22 cellular contexts compared by ENCODE assay signal in the genomic region with DNA sequence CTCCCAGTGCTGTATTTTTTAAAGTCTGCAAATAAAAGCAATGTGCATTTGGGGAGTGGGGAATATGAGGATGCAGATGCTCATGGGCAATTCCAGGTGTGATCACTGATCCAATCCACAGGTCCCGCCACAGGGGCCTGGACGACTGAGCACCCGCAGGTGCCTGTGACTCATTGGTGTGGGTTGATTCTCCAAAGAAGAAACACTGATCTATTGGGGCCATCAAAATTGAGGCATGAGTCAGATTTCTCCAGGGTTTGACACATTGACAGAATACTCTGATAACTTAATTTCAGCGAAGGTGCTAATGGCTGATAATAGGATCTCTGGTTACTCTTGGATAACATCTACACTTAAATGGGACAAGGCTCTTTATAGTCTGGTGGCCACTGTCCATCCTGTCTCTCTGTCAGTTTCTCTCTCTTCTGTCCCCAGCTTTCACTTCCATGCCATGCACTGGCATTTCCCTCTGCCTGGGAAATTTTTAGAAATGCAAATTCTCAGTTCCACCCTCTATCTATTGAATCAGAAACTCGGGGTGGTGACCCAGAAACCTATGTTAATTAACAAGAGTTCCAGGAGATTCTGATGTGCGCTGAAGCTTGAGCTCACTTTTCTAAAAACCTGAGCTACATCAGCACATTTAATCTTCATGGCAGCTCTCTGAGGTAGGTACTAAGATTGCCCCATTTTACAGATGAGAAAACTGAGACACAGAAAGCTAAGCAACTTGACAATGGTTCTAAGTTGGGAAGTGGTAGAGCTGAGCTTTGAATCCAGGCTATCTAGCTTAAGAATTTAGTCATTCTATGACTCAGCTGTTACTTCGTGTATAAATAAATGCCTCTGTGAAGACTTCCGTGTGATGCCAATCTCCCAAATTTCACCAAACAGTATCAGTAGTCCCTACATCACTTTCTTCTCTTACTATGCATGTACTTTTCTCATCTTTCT. TPM values are rescaled to one million over a fixed set of nuclear protein-coding genes. Genes with fewer than 3 reads are reported as not detected.
DNase-seq lines count a peak whose midpoint lies in the region; ATAC-seq and TF ChIP-seq lines count a peak whose summit lies in the region.
"Had no signal": no experiment of that assay in that cellular context is flagged by ENCODE, and none has a peak within 500 bp of the region (broad histone marks: within the 10 kb centered on the region; RNA-seq: fewer than 3 reads in every experiment).

No MANE protein-coding gene starts in this region.

- H3K4me2 ChIP-seq in mesendoderm (ENCODE audit: low read length) (no peak overlapping the region), neural progenitor cell (no peak overlapping the region), osteoblast (ENCODE audit: insufficient read depth, low read length) (no peak overlapping the region)
- H3K4me2 ChIP-seq: A549 had no signal

- H3K36me3 ChIP-seq in left ventricle myocardium inferior (no peaks in the 10 kb centered on the region), mesendoderm (ENCODE audit: control insufficient read depth, insufficient read depth, low read length) (no peaks in the 10 kb centered on the region), aorta (ENCODE audit: control insufficient read depth in 1 of 2, insufficient read depth in 2 of 2, low read length in 1 of 2) (no peaks in the 10 kb centered on the region), neural progenitor cell (no peaks in the 10 kb centered on the region), osteoblast (ENCODE audit: insufficient read depth, low read length) (no peaks in the 10 kb centered on the region)
- H3K36me3 ChIP-seq: lower lobe of right lung, upper lobe of right lung, WERI-Rb-1 had no signal

- no peak overlapping the region for H3K4ac ChIP-seq in mesendoderm (ENCODE audit: low read depth, low read length)

- H4K8ac ChIP-seq in mesendoderm (ENCODE audit: low read depth, low read length) = no peak overlapping the region

- no peak overlapping the region for H3K9ac ChIP-seq in mesendoderm (ENCODE audit: low read length)
- H3K9ac ChIP-seq in neural progenitor cell = no peak overlapping the region

- H3K4me3 Mint-ChIP-seq in neural progenitor cell = no peak overlapping the region
- H3K4me3 Mint-ChIP-seq: activated CD8-positive, alpha-beta T cell treated with anti-CD3 and anti-CD28 coated beads for 36 hours; activated naive CD8-positive, alpha-beta T cell treated with anti-CD3 and anti-CD28 coated beads, Interleukin-2, amount 50 U/mL, for 24 hours; CD4-positive, CD25-positive, alpha-beta regulatory T cell; naive thymus-derived CD4-positive, alpha-beta T cell had no signal

- intact Hi-C loops in left ventricle myocardium inferior (cut with micrococcal nuclease) (no loop called here), right cardiac atrium (cut with DNase I) (no loop called here), aorta (cut with DNase I) (no loop called here)

- H3K4me1 ChIP-seq in left ventricle myocardium inferior = peaks cover 39% of the 10 kb centered on the region
- H3K4me1 ChIP-seq in right cardiac atrium (ENCODE audit: control insufficient read depth, insufficient read depth, low read length) = peaks cover 3% of the 10 kb centered on the region
- H3K4me1 ChIP-seq in mesendoderm (ENCODE audit: control insufficient read depth, low read depth, low read length) = no peaks in the 10 kb centered on the region
- H3K4me1 ChIP-seq in aorta (ENCODE audit: control insufficient read depth in 1 of 2, insufficient read depth in 2 of 2, low read length in 2 of 2) = peaks cover 3 to 5% of the 10 kb centered on the region in 2 donors
- H3K4me1 ChIP-seq in neural progenitor cell = no peaks in the 10 kb centered on the region
- H3K4me1 ChIP-seq in osteoblast (ENCODE audit: insufficient read depth, low read length) = peaks cover 9% of the 10 kb centered on the region
- H3K4me1 ChIP-seq: A549, lower lobe of right lung, upper lobe of right lung had no signal

- 83% methylated on average over 8 of the region's 8 CpGs for WGBS in right cardiac atrium
- WGBS in mesendoderm (ENCODE audit: extremely low coverage, insufficient coverage, low lambda C conversion rate) = no CpG with 5 or more reads among the region's 8 CpGs
- WGBS in aorta, 2 donors = 66 to 67% methylated on average over 8 of the region's 8 CpGs

- H2AK5ac ChIP-seq in mesendoderm (ENCODE audit: low read length) = no peak overlapping the region

- TF ChIP-seq CTCF in left ventricle myocardium inferior (IDR thresholded peaks at IDR 0.05; ENCODE audit: borderline replicate concordance) (no peak), neural progenitor cell (IDR thresholded peaks at IDR 0.05) (no peak), osteoblast (IDR thresholded peaks at IDR 0.05; ENCODE audit: extremely low read depth, low read depth, low read length) (no peak)

- no peaks in the 10 kb centered on the region for H3F3A ChIP-seq in neural progenitor cell (ENCODE audit: low read depth)

- no peaks in the 10 kb centered on the region for H3K79me2 ChIP-seq in mesendoderm (ENCODE audit: control insufficient read depth, insufficient read depth, low read length)
- H3K79me2 ChIP-seq in neural progenitor cell (ENCODE audit: low read depth) = no peaks in the 10 kb centered on the region
- H3K79me2 ChIP-seq in osteoblast (ENCODE audit: insufficient read depth, low read length) = no peaks in the 10 kb centered on the region

- no peaks in the 10 kb centered on the region for H3K4me1 Mint-ChIP-seq in neural progenitor cell
- H3K4me1 Mint-ChIP-seq: CD4-positive, CD25-positive, alpha-beta regulatory T cell; naive thymus-derived CD4-positive, alpha-beta T cell had no signal

- no peak for ATAC-seq in right cardiac atrium
- peak; percentile 58 for ATAC-seq in aorta (ENCODE audit: low FRiP score)
- ATAC-seq: A549; activated CD8-positive, alpha-beta T cell treated with anti-CD3 and anti-CD28 coated beads for 36 hours; activated naive CD8-positive, alpha-beta T cell treated with anti-CD3 and anti-CD28 coated beads, Interleukin-2, amount 50 U/mL, for 24 hours; lower lobe of right lung; naive thymus-derived CD4-positive, alpha-beta T cell; upper lobe of right lung had no signal

- H3K23ac ChIP-seq in mesendoderm (ENCODE audit: low read length) = no peak overlapping the region

- H3K27ac ChIP-seq in left ventricle myocardium inferior (replicated peaks) (peak overlapping the region; percentile 90), right cardiac atrium (ENCODE audit: low read length) (no peak overlapping the region), caudate nucleus (ENCODE audit: low read depth, low read length) (peak overlapping the region; percentile 44), mesendoderm (ENCODE audit: low read depth, low read length) (no peak overlapping the region), aorta (ENCODE audit: low read depth in 1 of 2, low read length in 2 of 2) (peak overlapping the region; percentile 81 to 94), neural progenitor cell (no peak overlapping the region), osteoblast (ENCODE audit: low read depth, low read length) (no peak overlapping the region)
- H3K27ac ChIP-seq: A549, upper lobe of right lung, WERI-Rb-1 had no signal

- no peak overlapping the region for H3K27ac Mint-ChIP-seq in neural progenitor cell
- H3K27ac Mint-ChIP-seq: activated CD8-positive, alpha-beta T cell treated with anti-CD3 and anti-CD28 coated beads for 36 hours; activated naive CD8-positive, alpha-beta T cell treated with anti-CD3 and anti-CD28 coated beads, Interleukin-2, amount 50 U/mL, for 24 hours; CD4-positive, CD25-positive, alpha-beta regulatory T cell; naive thymus-derived CD4-positive, alpha-beta T cell had no signal

- no peaks in the 10 kb centered on the region for H3K36me3 Mint-ChIP-seq in neural progenitor cell
- H3K36me3 Mint-ChIP-seq: CD4-positive, CD25-positive, alpha-beta regulatory T cell had no signal

- H3K9me3 Mint-ChIP-seq in neural progenitor cell = no peaks in the 10 kb centered on the region
- H3K9me3 Mint-ChIP-seq: activated CD8-positive, alpha-beta T cell treated with anti-CD3 and anti-CD28 coated beads for 36 hours; activated naive CD8-positive, alpha-beta T cell treated with anti-CD3 and anti-CD28 coated beads, Interleukin-2, amount 50 U/mL, for 24 hours had no signal

- no peak overlapping the region for H3K18ac ChIP-seq in mesendoderm (ENCODE audit: low read length)

- no peaks in the 10 kb centered on the region for H3K79me1 ChIP-seq in mesendoderm (ENCODE audit: low read length)

- H4K5ac ChIP-seq in mesendoderm (ENCODE audit: low read length) = no peak overlapping the region

- no peak overlapping the region for H2BK15ac ChIP-seq in mesendoderm (replicated peaks; ENCODE audit: low read depth)

- H4K20me1 ChIP-seq in neural progenitor cell (ENCODE audit: low read depth) (no peaks in the 10 kb centered on the region), osteoblast (ENCODE audit: insufficient read depth, low read length) (no peaks in the 10 kb centered on the region)

- H3K27me3 ChIP-seq in left ventricle myocardium inferior (ENCODE audit: low read depth) = no peaks in the 10 kb centered on the region
- no peaks in the 10 kb centered on the region for H3K27me3 ChIP-seq in right cardiac atrium (ENCODE audit: control insufficient read depth, insufficient read depth)
- H3K27me3 ChIP-seq in mesendoderm (ENCODE audit: insufficient read depth, low read length, poor library complexity) = no peaks in the 10 kb centered on the region
- no peaks in the 10 kb centered on the region for H3K27me3 ChIP-seq in aorta (ENCODE audit: control insufficient read depth in 1 of 2, insufficient read depth in 2 of 2, low read length in 1 of 2)
- no peaks in the 10 kb centered on the region for H3K27me3 ChIP-seq in neural progenitor cell
- peaks cover 15% of the 10 kb centered on the region for H3K27me3 ChIP-seq in osteoblast (ENCODE audit: insufficient read depth, low read length)
- H3K27me3 ChIP-seq: upper lobe of right lung had no signal

- H3K9me3 ChIP-seq in left ventricle myocardium inferior (replicated peaks) (no peaks in the 10 kb centered on the region), right cardiac atrium (ENCODE audit: control insufficient read depth, low read length) (no peaks in the 10 kb centered on the region), aorta (ENCODE audit: control insufficient read depth, low read length) (no peaks in the 10 kb centered on the region), neural progenitor cell (ENCODE audit: low read depth) (no peaks in the 10 kb centered on the region), osteoblast (ENCODE audit: low read depth, low read length) (no peaks in the 10 kb centered on the region)
- H3K9me3 ChIP-seq: A549, lower lobe of right lung, upper lobe of right lung had no signal

- H2BK120ac ChIP-seq in mesendoderm (ENCODE audit: low read depth, low read length) = no peak overlapping the region

- H2AFZ ChIP-seq in neural progenitor cell (replicated peaks) = no peak overlapping the region
- H2AFZ ChIP-seq in osteoblast (ENCODE audit: low read length) = no peak overlapping the region

- no peak for DNase-seq in left ventricle myocardium inferior
- DNase-seq in right cardiac atrium = no peak
- peak in 28 of 61 donors; percentile 10 to 83 (median 34) for DNase-seq in caudate nucleus (lab: John Stamatoyannopoulos, UW)
- DNase-seq in mesendoderm = peak; percentile 18
- no peak for DNase-seq in aorta
- DNase-seq in GM03348 (ENCODE audit: low spot score) = no peak
- DNase-seq in neural progenitor cell (ENCODE audit: low spot score) = no peak
- no peak for DNase-seq in osteoblast (ENCODE audit: insufficient read length, low spot score, missing footprints)
- DNase-seq: activated CD8-positive, alpha-beta T cell treated with anti-CD3 and anti-CD28 coated beads for 36 hours; activated naive CD8-positive, alpha-beta T cell treated with anti-CD3 and anti-CD28 coated beads, Interleukin-2, amount 50 U/mL, for 24 hours; CD4-positive, CD25-positive, alpha-beta regulatory T cell; DMS53; H7; Kasumi-1; lower lobe of right lung; naive thymus-derived CD4-positive, alpha-beta T cell; NCI-H1417; NK-92 treated with Interleukin-12 subunit alpha and Interleukin-12 subunit beta, amount 100 ng/mL, for 24 hours; T-helper 1 cell; upper lobe of right lung; WERI-Rb-1 had no signal

- H3K4me3 ChIP-seq in left ventricle myocardium inferior (no peak overlapping the region), right cardiac atrium (ENCODE audit: low read length) (no peak overlapping the region), mesendoderm (ENCODE audit: low read length) (no peak overlapping the region), aorta (ENCODE audit: low read length in 2 of 2) (no peak overlapping the region), neural progenitor cell (no peak overlapping the region), osteoblast (ENCODE audit: insufficient read depth, low read length) (no peak overlapping the region)
- H3K4me3 ChIP-seq: A549, lower lobe of right lung, upper lobe of right lung had no signal

- no peak overlapping the region for H2BK5ac ChIP-seq in mesendoderm (ENCODE audit: low read length)

- H3K27me3 Mint-ChIP-seq in neural progenitor cell (ENCODE audit: insufficient read depth, low read depth) = peaks cover 2% of the 10 kb centered on the region

- no peak overlapping the region for H3K56ac ChIP-seq in mesendoderm (ENCODE audit: low read length)

RNA-seq across cellular contexts. Expression of a gene that starts 10.2 kb away (rescaled TPM):
- 312 TPM for total RNA-seq in left ventricle myocardium inferior
- total RNA-seq in right cardiac atrium = 100 to 1,000 TPM; 117 to 184 (median 136) TPM
- polyA plus RNA-seq in right cardiac atrium = 82.9 TPM
- 5.9 TPM for polyA plus RNA-seq in mesendoderm (2013, experiment 1 of 2)
- 6.1 TPM for polyA plus RNA-seq in mesendoderm (2013, experiment 2 of 2)
- total RNA-seq in aorta = 100 to 1,000 TPM in 1 of 2 donors, 10 to 100 TPM in 1; 87.3 to 235 TPM
- 100 to 1,000 TPM; 123 to 137 TPM for polyA plus RNA-seq in aorta
- total RNA-seq in neural progenitor cell (ENCODE audit: low replicate concordance) = 5.8 and 6.7 TPM in 2 replicates
- 14.1 and 15.6 TPM in 2 replicates for total RNA-seq in osteoblast
- total RNA-seq: activated CD8-positive, alpha-beta T cell treated with anti-CD3 and anti-CD28 coated beads for 36 hours; CD4-positive, CD25-positive, alpha-beta regulatory T cell had no signal
- polyA plus RNA-seq: A549; naive thymus-derived CD4-positive, alpha-beta T cell had no signal

Comparison
In these comparisons a context has a peak if more than half of its experiments do, and no peak if none do; other contexts are left out.
1. H3K27ac ChIP-seq: peak in left ventricle myocardium inferior (single experiment), caudate nucleus (single experiment) and aorta (2 of 2); none in right cardiac atrium (single experiment), mesendoderm (single experiment), neural progenitor cell (single experiment) and osteoblast (single experiment).